In the genomic region with DNA sequence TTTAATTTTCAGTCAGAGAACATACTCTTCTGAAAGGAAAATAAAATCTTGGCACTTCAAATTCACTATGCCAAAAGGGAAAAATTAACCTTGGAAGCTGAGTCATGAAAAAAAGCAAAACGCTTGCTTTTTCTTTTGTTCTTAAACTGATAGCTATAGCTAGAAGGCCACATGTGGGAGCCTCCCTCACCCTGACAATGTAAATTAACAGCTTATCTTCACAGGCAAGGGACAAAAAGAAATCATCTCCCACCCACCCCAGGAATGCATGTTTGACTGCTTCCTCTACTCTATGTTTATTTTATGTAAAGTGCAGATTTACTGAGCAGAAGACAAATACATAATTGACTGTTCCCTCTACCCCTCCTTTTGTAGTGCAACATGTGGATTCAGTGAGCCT, we compare ENCODE assay signal across 23 cellular contexts. TPM values are rescaled to one million over a fixed set of nuclear protein-coding genes. Genes with fewer than 3 reads are reported as not detected.
"Had no signal": no experiment of that assay in that cellular context is flagged by ENCODE, and none has a peak within 500 bp of the region (broad histone marks: within the 10 kb centered on the region; RNA-seq: fewer than 3 reads in every experiment).

No MANE protein-coding gene starts in this region.

- ATAC-seq: activated T-helper 17 cell treated with anti-CD3 and anti-CD28 coated beads, Interleukin-2, amount 50 U/mL, for 72 hours; body of pancreas; mucosa of descending colon; pancreas; sciatic nerve; stimulated activated effector memory CD8-positive, alpha-beta T cell treated with anti-CD3 and anti-CD28 coated beads, Interleukin-12 subunit alpha, Interleukin-12 subunit beta, amount 100 ng/mL, for 72 hours had no signal

- H3K27ac Mint-ChIP-seq: activated B cell treated with CpG ODN at 0.5 μM for 24 hours; activated CD4-positive, alpha-beta memory T cell treated with anti-CD3 and anti-CD28 coated beads, Interleukin-2, amount 10 ng/mL, durations not matched to agents 7 days and 5 days; activated naive CD8-positive, alpha-beta T cell treated with anti-CD3 and anti-CD28 coated beads, Interleukin-2, amount 10 ng/mL, durations not matched to agents 7 days and 5 days; activated T-helper 17 cell treated with anti-CD3 and anti-CD28 coated beads, Interleukin-2, amount 50 U/mL, for 72 hours; immature natural killer cell; memory B cell; naive B cell; stimulated activated effector memory CD8-positive, alpha-beta T cell treated with anti-CD3 and anti-CD28 coated beads, Interleukin-12 subunit alpha, Interleukin-12 subunit beta, amount 100 ng/mL, for 72 hours had no signal

- H3K4me3 ChIP-seq: body of pancreas, mucosa of descending colon, pancreas, smooth muscle cell, stomach, upper lobe of left lung had no signal

- H3K9me3 Mint-ChIP-seq: activated B cell treated with CpG ODN at 0.5 μM for 24 hours; activated CD4-positive, alpha-beta memory T cell treated with anti-CD3 and anti-CD28 coated beads, Interleukin-2, amount 10 ng/mL, durations not matched to agents 7 days and 5 days; activated naive CD8-positive, alpha-beta T cell treated with anti-CD3 and anti-CD28 coated beads, Interleukin-2, amount 10 ng/mL, durations not matched to agents 7 days and 5 days; activated T-helper 17 cell treated with anti-CD3 and anti-CD28 coated beads, Interleukin-2, amount 50 U/mL, for 72 hours; memory B cell; stimulated activated effector memory CD8-positive, alpha-beta T cell treated with anti-CD3 and anti-CD28 coated beads, Interleukin-12 subunit alpha, Interleukin-12 subunit beta, amount 100 ng/mL, for 72 hours had no signal

- H3K36me3 Mint-ChIP-seq: activated naive CD8-positive, alpha-beta T cell treated with anti-CD3 and anti-CD28 coated beads, Interleukin-2, amount 10 ng/mL, durations not matched to agents 7 days and 5 days; immature natural killer cell; memory B cell; naive B cell; stimulated activated effector memory CD8-positive, alpha-beta T cell treated with anti-CD3 and anti-CD28 coated beads, Interleukin-12 subunit alpha, Interleukin-12 subunit beta, amount 100 ng/mL, for 72 hours had no signal

- H3K36me3 ChIP-seq: pancreas, stomach, upper lobe of left lung had no signal

- H3K27ac ChIP-seq: body of pancreas, pancreas, stomach had no signal

- H3K27me3 ChIP-seq: body of pancreas, pancreas, upper lobe of left lung had no signal

- DNase-seq: activated B cell treated with CpG ODN at 0.5 μM for 24 hours; activated CD4-positive, alpha-beta memory T cell treated with anti-CD3 and anti-CD28 coated beads, Interleukin-2, amount 10 ng/mL, durations not matched to agents 7 days and 5 days; activated CD4-positive, alpha-beta T cell treated with anti-CD3 and anti-CD28 coated beads for 4 hours; activated naive CD4-positive, alpha-beta T cell treated with Interleukin-2 at 50 U/mL for 16 hours; activated naive CD8-positive, alpha-beta T cell treated with anti-CD3 and anti-CD28 coated beads, Interleukin-2, amount 10 ng/mL, durations not matched to agents 7 days and 5 days; activated T-cell treated with anti-CD3 and anti-CD28 coated beads, Interleukin-2, amount 50 U/mL, for 1 hour; body of pancreas; head of caudate nucleus; immature natural killer cell; kidney glomerular epithelial cell; mucosa of descending colon; naive B cell; pancreas; stimulated activated CD4-positive, alpha-beta T cell treated with anti-CD3 and anti-CD28 coated beads, Interleukin-4, amount 100 ng/mL, for 24 hours; stomach; SW 1271; T-helper 2 cell; upper lobe of left lung had no signal

- H3K4me3 Mint-ChIP-seq: activated B cell treated with CpG ODN at 0.5 μM for 24 hours; activated CD4-positive, alpha-beta memory T cell treated with anti-CD3 and anti-CD28 coated beads, Interleukin-2, amount 10 ng/mL, durations not matched to agents 7 days and 5 days; activated naive CD8-positive, alpha-beta T cell treated with anti-CD3 and anti-CD28 coated beads, Interleukin-2, amount 10 ng/mL, durations not matched to agents 7 days and 5 days; activated T-helper 17 cell treated with anti-CD3 and anti-CD28 coated beads, Interleukin-2, amount 50 U/mL, for 72 hours; immature natural killer cell; memory B cell; naive B cell; stimulated activated effector memory CD8-positive, alpha-beta T cell treated with anti-CD3 and anti-CD28 coated beads, Interleukin-12 subunit alpha, Interleukin-12 subunit beta, amount 100 ng/mL, for 72 hours had no signal

- H3K4me1 ChIP-seq: body of pancreas, pancreas had no signal

- H3K9me3 ChIP-seq: body of pancreas, mucosa of descending colon, pancreas, stomach, upper lobe of left lung had no signal

- H3K4me1 Mint-ChIP-seq: activated B cell treated with CpG ODN at 0.5 μM for 24 hours; activated CD4-positive, alpha-beta memory T cell treated with anti-CD3 and anti-CD28 coated beads, Interleukin-2, amount 10 ng/mL, durations not matched to agents 7 days and 5 days; activated naive CD8-positive, alpha-beta T cell treated with anti-CD3 and anti-CD28 coated beads, Interleukin-2, amount 10 ng/mL, durations not matched to agents 7 days and 5 days; activated T-helper 17 cell treated with anti-CD3 and anti-CD28 coated beads, Interleukin-2, amount 50 U/mL, for 72 hours; immature natural killer cell; memory B cell; naive B cell; stimulated activated effector memory CD8-positive, alpha-beta T cell treated with anti-CD3 and anti-CD28 coated beads, Interleukin-12 subunit alpha, Interleukin-12 subunit beta, amount 100 ng/mL, for 72 hours had no signal

RNA-seq across cellular contexts. Expression of a gene that starts 38.1 kb away (rescaled TPM):
- total RNA-seq: activated B cell treated with CpG ODN at 0.5 μM for 24 hours; activated naive CD8-positive, alpha-beta T cell treated with anti-CD3 and anti-CD28 coated beads, Interleukin-2, amount 10 ng/mL, durations not matched to agents 7 days and 5 days; smooth muscle cell had no signal
- polyA plus RNA-seq: immature natural killer cell had no signal
